Comparison of ENCODE assay signal across 17 cellular contexts in genomic region chr20:10513931-10514575, GRCh38.
A peak's percentile ranks its signal among the peaks of the same experiment; 100 is the strongest.
DNase-seq lines count a peak whose midpoint lies in the region; ATAC-seq and TF ChIP-seq lines count a peak whose summit lies in the region.
"Had no signal": no experiment of that assay in that cellular context is flagged by ENCODE, and none has a peak within 500 bp of the region (broad histone marks: within the 10 kb centered on the region; RNA-seq: fewer than 3 reads in every experiment).

No MANE protein-coding gene starts in this region.

- peaks cover 30% of the 10 kb centered on the region for H3K4me1 Mint-ChIP-seq in neural crest cell
- H3K4me1 Mint-ChIP-seq in T-cell: peaks cover 30 to 35% (median 32%) of the 10 kb centered on the region in 3 donors

- POLR2A ChIA-PET in T-cell (lab: Charles Lee): no interaction called here

- H3K27me3 Mint-ChIP-seq in neural crest cell (ENCODE audit: low read depth) (no peaks in the 10 kb centered on the region), T-cell (no peaks in the 10 kb centered on the region)
- H3K27me3 Mint-ChIP-seq: stimulated activated naive CD8-positive, alpha-beta T cell treated with anti-CD3 and anti-CD28 coated beads, Interleukin-15, amount 100 ng/mL, for 72 hours had no signal

- no peak for TF ChIP-seq CTCF in choroid plexus epithelial cell (conservative IDR thresholded peaks at IDR 0.05; ENCODE audit: low read depth, low read length)
- no peak for TF ChIP-seq CTCF in neural crest cell (conservative IDR thresholded peaks at IDR 0.05)

- H3K4me3 Mint-ChIP-seq in neural crest cell (no peak overlapping the region), T-cell (no peak overlapping the region)
- H3K4me3 Mint-ChIP-seq: stimulated activated naive CD8-positive, alpha-beta T cell treated with anti-CD3 and anti-CD28 coated beads, Interleukin-15, amount 100 ng/mL, for 72 hours had no signal

- no peaks in the 10 kb centered on the region for H3K9me3 Mint-ChIP-seq in neural crest cell
- H3K9me3 Mint-ChIP-seq in T-cell: no peaks in the 10 kb centered on the region
- H3K9me3 Mint-ChIP-seq: activated naive CD4-positive, alpha-beta T cell treated with anti-CD3 and anti-CD28 coated beads, Interleukin-2, amount 50 U/mL, for 72 hours; stimulated activated naive CD8-positive, alpha-beta T cell treated with anti-CD3 and anti-CD28 coated beads, Interleukin-15, amount 100 ng/mL, for 72 hours had no signal

- no peak overlapping the region for H3K4me3 ChIP-seq in choroid plexus epithelial cell (ENCODE audit: low read depth, low read length)

- H3K36me3 Mint-ChIP-seq in neural crest cell (ENCODE audit: low read depth) (no peaks in the 10 kb centered on the region), T-cell (peaks cover 10% of the 10 kb centered on the region)

- CTCF ChIA-PET in T-cell (lab: Charles Lee): interaction anchor here in 1 of 2 donors (1.2 kb wide), 1 partner anchor 23 kb away, joined by 3 read pairs; no protein-coding TSS in a partner anchor

- DNase-seq in EL (peak; percentile 47), Kasumi-1 (lab: John Stamatoyannopoulos, UW) (peak; percentile 36 to 42), choroid plexus epithelial cell (ENCODE audit: low read depth) (peak; percentile 55), neural crest cell (ENCODE audit: low read depth, low spot score) (no peak), T-cell (no peak), NCI-H1417 (lab: John Stamatoyannopoulos, UW) (no peak), NCI-H1092 treated with DMSO at 0.1 percent for 48 hours (lab: John Stamatoyannopoulos, UW) (no peak)
- DNase-seq: cerebellar nuclear complex; NCI-H187 treated with DMSO at 0.1 percent for 48 hours; NCI-H82; SIG-M5; stimulated activated CD4-positive, alpha-beta T cell treated with anti-CD3 and anti-CD28 coated beads, Interleukin-4, amount 100 ng/mL, for 4 hours; stimulated activated naive CD8-positive, alpha-beta T cell treated with anti-CD3 and anti-CD28 coated beads, Interleukin-15, amount 100 ng/mL, for 72 hours had no signal

- H3K27ac Mint-ChIP-seq in neural crest cell (ENCODE audit: unreplicated experiment) (peak overlapping the region; percentile 29), T-cell (peak overlapping the region in 1 of 2 donors; percentile 63)
- H3K27ac Mint-ChIP-seq: activated naive CD4-positive, alpha-beta T cell treated with anti-CD3 and anti-CD28 coated beads, Interleukin-2, amount 50 U/mL, for 72 hours; stimulated activated naive CD8-positive, alpha-beta T cell treated with anti-CD3 and anti-CD28 coated beads, Interleukin-15, amount 100 ng/mL, for 72 hours had no signal

- ATAC-seq in T-cell (replicated peaks in 1 of 4) (no peak), GM21447 (IDR thresholded peaks at IDR 0.05; ENCODE audit: unreplicated experiment) (no peak)
- ATAC-seq: esophagus mucosa, HepG2 had no signal

Comparison
In these comparisons a context has a peak if more than half of its experiments do, and no peak if none do; other contexts are left out.
1. DNase-seq: peak in EL (single experiment), Kasumi-1 (2 of 2) and choroid plexus epithelial cell (single experiment); none in neural crest cell (single experiment), T-cell (0 of 34), NCI-H1417 (0 of 3) and NCI-H1092 treated with DMSO at 0.1 percent for 48 hours (single experiment).